ENCODE assay signal across 1 cellular context in the genomic region with DNA sequence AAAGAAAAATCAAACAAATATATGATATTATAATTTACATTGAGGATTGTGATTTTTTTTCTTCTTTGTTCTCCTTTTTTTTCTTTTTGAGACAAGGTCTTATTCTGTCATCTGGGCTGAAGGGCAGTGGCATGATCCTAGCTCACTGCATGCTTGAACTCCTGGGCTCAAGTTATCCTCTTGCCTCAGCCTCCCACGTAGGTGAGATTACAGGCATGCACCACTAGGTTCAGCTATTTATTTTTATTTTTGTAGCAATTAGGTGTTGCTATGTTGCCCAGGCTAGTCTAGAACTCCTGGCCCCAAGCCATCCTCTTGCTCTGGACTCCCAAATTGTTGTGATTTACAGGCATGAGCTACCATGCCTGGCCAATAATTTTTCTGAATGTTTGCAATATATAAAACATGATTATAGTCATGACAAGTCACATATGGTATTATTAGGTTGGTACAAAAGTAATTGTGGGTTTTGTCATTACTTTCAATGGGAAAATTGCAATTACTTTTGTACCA.
TF ChIP-seq lines count a peak whose summit lies in the region.

No MANE protein-coding gene starts in this region.

TF ChIP-seq in Ishikawa, 13 proteins besides CTCF, POLR2A, EP300 and RAD21 (continued from another document):
- TF ChIP-seq, protein P1, sequence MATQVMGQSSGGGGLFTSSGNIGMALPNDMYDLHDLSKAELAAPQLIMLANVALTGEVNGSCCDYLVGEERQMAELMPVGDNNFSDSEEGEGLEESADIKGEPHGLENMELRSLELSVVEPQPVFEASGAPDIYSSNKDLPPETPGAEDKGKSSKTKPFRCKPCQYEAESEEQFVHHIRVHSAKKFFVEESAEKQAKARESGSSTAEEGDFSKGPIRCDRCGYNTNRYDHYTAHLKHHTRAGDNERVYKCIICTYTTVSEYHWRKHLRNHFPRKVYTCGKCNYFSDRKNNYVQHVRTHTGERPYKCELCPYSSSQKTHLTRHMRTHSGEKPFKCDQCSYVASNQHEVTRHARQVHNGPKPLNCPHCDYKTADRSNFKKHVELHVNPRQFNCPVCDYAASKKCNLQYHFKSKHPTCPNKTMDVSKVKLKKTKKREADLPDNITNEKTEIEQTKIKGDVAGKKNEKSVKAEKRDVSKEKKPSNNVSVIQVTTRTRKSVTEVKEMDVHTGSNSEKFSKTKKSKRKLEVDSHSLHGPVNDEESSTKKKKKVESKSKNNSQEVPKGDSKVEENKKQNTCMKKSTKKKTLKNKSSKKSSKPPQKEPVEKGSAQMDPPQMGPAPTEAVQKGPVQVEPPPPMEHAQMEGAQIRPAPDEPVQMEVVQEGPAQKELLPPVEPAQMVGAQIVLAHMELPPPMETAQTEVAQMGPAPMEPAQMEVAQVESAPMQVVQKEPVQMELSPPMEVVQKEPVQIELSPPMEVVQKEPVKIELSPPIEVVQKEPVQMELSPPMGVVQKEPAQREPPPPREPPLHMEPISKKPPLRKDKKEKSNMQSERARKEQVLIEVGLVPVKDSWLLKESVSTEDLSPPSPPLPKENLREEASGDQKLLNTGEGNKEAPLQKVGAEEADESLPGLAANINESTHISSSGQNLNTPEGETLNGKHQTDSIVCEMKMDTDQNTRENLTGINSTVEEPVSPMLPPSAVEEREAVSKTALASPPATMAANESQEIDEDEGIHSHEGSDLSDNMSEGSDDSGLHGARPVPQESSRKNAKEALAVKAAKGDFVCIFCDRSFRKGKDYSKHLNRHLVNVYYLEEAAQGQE (IDR thresholded peaks at IDR 0.05; ENCODE audit: low read depth), result no peak
- TF ChIP-seq, protein P2, sequence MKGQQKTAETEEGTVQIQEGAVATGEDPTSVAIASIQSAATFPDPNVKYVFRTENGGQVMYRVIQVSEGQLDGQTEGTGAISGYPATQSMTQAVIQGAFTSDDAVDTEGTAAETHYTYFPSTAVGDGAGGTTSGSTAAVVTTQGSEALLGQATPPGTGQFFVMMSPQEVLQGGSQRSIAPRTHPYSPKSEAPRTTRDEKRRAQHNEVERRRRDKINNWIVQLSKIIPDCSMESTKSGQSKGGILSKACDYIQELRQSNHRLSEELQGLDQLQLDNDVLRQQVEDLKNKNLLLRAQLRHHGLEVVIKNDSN (IDR thresholded peaks at IDR 0.05), result no peak
TF ChIP-seq in Ishikawa: peak in this region for 5.
